In the genomic region with DNA sequence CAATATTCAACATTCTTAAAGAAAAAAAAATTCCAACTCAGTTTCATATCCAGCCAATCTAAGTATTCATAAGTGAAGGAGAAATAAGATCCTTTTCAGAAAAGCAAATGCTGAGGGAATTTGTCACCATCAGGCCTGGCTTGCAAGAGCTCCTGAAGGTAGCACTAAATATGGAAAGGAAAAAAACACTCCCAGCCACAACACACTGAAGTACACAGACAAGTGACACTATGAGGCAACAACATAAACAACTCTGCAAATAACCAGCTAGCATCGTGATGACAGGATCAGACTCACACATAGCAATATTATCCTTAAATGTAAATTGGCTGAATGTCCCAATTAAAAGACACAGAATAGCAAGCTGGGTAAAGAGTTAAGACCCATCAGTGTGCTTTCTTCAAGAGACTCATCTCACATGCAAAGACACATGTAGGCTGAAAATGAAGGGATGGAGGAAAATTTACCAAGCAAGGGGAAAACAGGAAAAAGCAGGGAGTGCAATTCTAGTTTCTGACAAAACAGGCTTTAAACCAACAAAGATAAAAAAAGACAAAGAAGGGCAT, we compare ENCODE assay signal across 13 cellular contexts.
"Had no signal": no experiment of that assay in that cellular context is flagged by ENCODE, and none has a peak within 500 bp of the region (broad histone marks: within the 10 kb centered on the region; RNA-seq: fewer than 3 reads in every experiment).

No MANE protein-coding gene starts in this region.

- H3K27ac ChIP-seq: testis had no signal

- H3K27me3 ChIP-seq: testis had no signal

- H3K9me3 ChIP-seq: testis had no signal

- H3K4me1 ChIP-seq: testis had no signal

- ATAC-seq: activated CD8-positive, alpha-beta T cell treated with anti-CD3 and anti-CD28 coated beads for 36 hours; esophagus mucosa; left cardiac atrium; naive thymus-derived CD8-positive, alpha-beta T cell; stimulated activated naive CD8-positive, alpha-beta T cell treated with anti-CD3 and anti-CD28 coated beads, Interleukin-15, Interleukin-2, amounts not matched to agents 100 U/mL and 50 U/mL, for 24 hours had no signal

- H3K27ac Mint-ChIP-seq: naive thymus-derived CD8-positive, alpha-beta T cell; progenitor cell of endocrine pancreas; T-helper 2 cell treated with Interferon-gamma antibody and Interleukin-4, amounts not matched to agents 5 μg/mL and 100 μg/mL, for 36 hours had no signal

- H3K4me3 ChIP-seq: testis had no signal

- H3K9me3 Mint-ChIP-seq: T-helper 2 cell treated with Interferon-gamma antibody and Interleukin-4, amounts not matched to agents 5 μg/mL and 100 μg/mL, for 36 hours had no signal

- H3K4me3 Mint-ChIP-seq: activated CD8-positive, alpha-beta T cell treated with anti-CD3 and anti-CD28 coated beads for 36 hours had no signal

- DNase-seq: activated CD8-positive, alpha-beta T cell treated with anti-CD3 and anti-CD28 coated beads for 36 hours; activated naive CD4-positive, alpha-beta T cell treated with anti-CD3 and anti-CD28 coated beads, Interleukin-2, amount 50 U/mL, for 16 hours; amniotic stem cell; dermis blood vessel endothelial cell; left cardiac atrium; naive thymus-derived CD8-positive, alpha-beta T cell; nucleus accumbens; stimulated activated CD4-positive, alpha-beta T cell treated with anti-CD3 and anti-CD28 coated beads, Interleukin-12 subunit alpha, Interleukin-12 subunit beta, amount 100 ng/mL, for 4 hours; stimulated activated naive CD8-positive, alpha-beta T cell treated with anti-CD3 and anti-CD28 coated beads, Interleukin-15, Interleukin-2, amounts not matched to agents 100 U/mL and 50 U/mL, for 24 hours; testis had no signal
